ENCODE assay signal across 8 cellular contexts in genomic region chr1:179867493-179868330, GRCh38. TPM values are rescaled to one million over a fixed set of nuclear protein-coding genes. Genes with fewer than 3 reads are reported as not detected.
A peak's percentile ranks its signal among the peaks of the same experiment; 100 is the strongest.
DNase-seq lines count a peak whose midpoint lies in the region; ATAC-seq and TF ChIP-seq lines count a peak whose summit lies in the region.

No MANE protein-coding gene starts in this region.

- no peak overlapping the region for H3K27ac ChIP-seq in effector memory CD4-positive, alpha-beta T cell (ENCODE audit: insufficient read depth, low read length, poor library complexity, severe bottlenecking)

- peak; percentile 31 for TF ChIP-seq CTCF in mucosa of descending colon (IDR thresholded peaks at IDR 0.05)

- no peak overlapping the region for H3K4me3 ChIP-seq in H7 (ENCODE audit: insufficient read depth, low read depth, low read length)
- H3K4me3 ChIP-seq in effector memory CD4-positive, alpha-beta T cell (ENCODE audit: insufficient read depth, low read depth, low read length, poor library complexity, severe bottlenecking), result no peak overlapping the region
- H3K4me3 ChIP-seq in mucosa of descending colon, result no peak overlapping the region

- intact Hi-C loops in mucosa of descending colon (cut with DNase I, micrococcal nuclease), result no loop called here

- no peaks in the 10 kb centered on the region for H3K9me3 ChIP-seq in effector memory CD4-positive, alpha-beta T cell (ENCODE audit: control insufficient read depth, low read length)
- H3K9me3 ChIP-seq in mucosa of descending colon, result no peaks in the 10 kb centered on the region

- H3K4me1 ChIP-seq in effector memory CD4-positive, alpha-beta T cell (ENCODE audit: control insufficient read depth, insufficient read depth, low read length, poor library complexity, severe bottlenecking), result no peaks in the 10 kb centered on the region
- no peaks in the 10 kb centered on the region for H3K4me1 ChIP-seq in mucosa of descending colon (ENCODE audit: low read depth)

- DNase-seq in EL, result peak; percentile 65
- DNase-seq in H7, result peak; percentile 66
- DNase-seq in NCI-H1694 (lab: John Stamatoyannopoulos, UW), result peak; percentile 58
- peak; percentile 24 for DNase-seq in activated CD4-positive, CD25-positive, alpha-beta regulatory T cell treated with anti-CD3 and anti-CD28 coated beads, Interleukin-2, amount 50 U/mL, for 16 hours (ENCODE audit: low read depth, low spot score)
- DNase-seq in effector memory CD4-positive, alpha-beta T cell, result peak; percentile 20 to 37 (median 27)
- DNase-seq in mucosa of descending colon, result peak in 2 of 3 donors; percentile 64 to 76
- peak; percentile 52 for DNase-seq in ureter (ENCODE audit: low spot score)

- peak; percentile 79 for ATAC-seq in mucosa of descending colon
- no peak for ATAC-seq in HG03520 (IDR thresholded peaks at IDR 0.05; ENCODE audit: unreplicated experiment)

- H3K27me3 ChIP-seq in H7 (ENCODE audit: control insufficient read depth, insufficient read depth, low read length), result no peaks in the 10 kb centered on the region
- H3K27me3 ChIP-seq in effector memory CD4-positive, alpha-beta T cell (replicated peaks; ENCODE audit: control insufficient read depth, insufficient read depth, low read length, poor library complexity, severe bottlenecking), result no peaks in the 10 kb centered on the region

- H3K36me3 ChIP-seq in H7 (replicated peaks; ENCODE audit: control insufficient read depth, insufficient read depth, low read length) (peaks cover 13% of the 10 kb centered on the region), mucosa of descending colon (ENCODE audit: low read depth) (no peaks in the 10 kb centered on the region)
- peaks cover 23% of the 10 kb centered on the region for H3K36me3 ChIP-seq in effector memory CD4-positive, alpha-beta T cell (ENCODE audit: control insufficient read depth, insufficient read depth, low read length)

RNA-seq across cellular contexts. Expression of gene TOR1AIP2, which starts 9.9 kb away (rescaled TPM):
- total RNA-seq in H7 (2014; rRNA removed; shearing (Covaris generic)), result 60.7 and 69.2 TPM in 2 replicates
- 10 to 100 TPM; 72.9 to 79.2 (median 73.4) TPM for total RNA-seq in mucosa of descending colon
- total RNA-seq in ureter, result 67.1 TPM

RNA-seq across cellular contexts. Expression of gene TOR1AIP1, which starts 14.4 kb away (rescaled TPM):
- total RNA-seq in H7 (2014; rRNA removed; shearing (Covaris generic)), result 34.2 and 43.7 TPM in 2 replicates
- total RNA-seq in mucosa of descending colon, result 10 to 100 TPM; 29.8 to 91.7 (median 30.7) TPM
- 51.5 TPM for total RNA-seq in ureter
